Comparison of ENCODE assay signal across 8 cellular contexts in genomic region chr7:28408974-28409715, GRCh38. TPM values are rescaled to one million over a fixed set of nuclear protein-coding genes. Genes with fewer than 3 reads are reported as not detected.
DNase-seq lines count a peak whose midpoint lies in the region; ATAC-seq, FAIRE-seq and TF ChIP-seq lines count a peak whose summit lies in the region.

No MANE protein-coding gene starts in this region.

- peak overlapping the region; percentile 78 for H3K4me2 ChIP-seq in keratinocyte (ENCODE audit: control insufficient read depth, extremely low read depth, insufficient read depth, low read depth, low read length)

- peak overlapping the region; percentile 91 for H3K4me3 Mint-ChIP-seq in activated B cell treated with CpG ODN at 0.5 μM for 24 hours

- H3K4me1 ChIP-seq in ACC112 (ENCODE audit: control insufficient read depth, insufficient read depth, low read length, unreplicated experiment) (peaks cover 44% of the 10 kb centered on the region), keratinocyte (ENCODE audit: control insufficient read depth, extremely low read depth, insufficient read depth, low read length) (peaks cover 39% of the 10 kb centered on the region)

- peak overlapping the region; percentile 74 for H3K27ac Mint-ChIP-seq in activated B cell treated with CpG ODN at 0.5 μM for 24 hours

- peak overlapping the region; percentile 83 for H3K4me3 ChIP-seq in ACC112 (ENCODE audit: low read depth, low read length)
- peak overlapping the region; percentile 46 to 79 (median 48) for H3K4me3 ChIP-seq in keratinocyte (ENCODE audit: control insufficient read depth in 2 of 3, extremely low read depth in 1 of 3, insufficient read depth in 2 of 3, low read depth in 1 of 3, low read length in 3 of 3)

- H3K27ac ChIP-seq in ACC112 (ENCODE audit: low read depth, low read length) (peak overlapping the region; percentile 67), keratinocyte (ENCODE audit: control insufficient read depth, insufficient read depth, low read length) (no peak overlapping the region)

- peaks cover 37% of the 10 kb centered on the region for H3K4me1 Mint-ChIP-seq in activated B cell treated with CpG ODN at 0.5 μM for 24 hours

- H3K27me3 Mint-ChIP-seq in activated B cell treated with CpG ODN at 0.5 μM for 24 hours: peaks cover 45% of the 10 kb centered on the region

- H3K27me3 ChIP-seq in ACC112 (ENCODE audit: insufficient read depth, low read length) (no peaks in the 10 kb centered on the region), keratinocyte (ENCODE audit: control insufficient read depth, extremely low read depth, insufficient read depth, low read length) (peaks cover 22% of the 10 kb centered on the region)

- H3K79me2 ChIP-seq in ACC112 (ENCODE audit: control insufficient read depth, insufficient read depth, low read length, unreplicated experiment): no peaks in the 10 kb centered on the region
- H3K79me2 ChIP-seq in keratinocyte (ENCODE audit: control insufficient read depth, insufficient read depth, low read length): no peaks in the 10 kb centered on the region

- CTCF ChIA-PET in activated B cell treated with CpG ODN at 0.5 μM for 24 hours (lab: Charles Lee): no interaction called here

- H3K9me3 Mint-ChIP-seq in activated B cell treated with CpG ODN at 0.5 μM for 24 hours: no peaks in the 10 kb centered on the region

- no peak for TF ChIP-seq CTCF in activated B cell treated with CpG ODN at 0.5 μM for 24 hours (IDR thresholded peaks at IDR 0.05)
- TF ChIP-seq CTCF in keratinocyte (optimal IDR thresholded peaks at IDR 0.05 in 1 of 3, IDR thresholded peaks at IDR 0.05 in 1 of 3, conservative IDR thresholded peaks at IDR 0.05 in 1 of 3; ENCODE audit: extremely low read depth in 1 of 3, insufficient read depth in 2 of 3, low read length in 3 of 3): no peak

- DNase-seq in NCI-H2107 treated with DMSO at 0.1 percent for 48 hours (lab: John Stamatoyannopoulos, UW; ENCODE audit: unreplicated experiment) (peak; percentile 58), activated B cell treated with CpG ODN at 0.5 μM for 24 hours (peak; percentile 54), cerebellum (ENCODE audit: low spot score) (peak; percentile 98), keratinocyte (ENCODE audit: low read depth, low spot score) (peak; percentile 79), smooth muscle cell of the brain vasculature (ENCODE audit: low read depth, low spot score) (peak; percentile 76)

- FAIRE-seq in keratinocyte (lab: Jason Lieb, UNC): no peak

- no peaks in the 10 kb centered on the region for H3K9me1 ChIP-seq in keratinocyte (ENCODE audit: control insufficient read depth, extremely low read depth, insufficient read depth, low read length)

- peak; percentile 51 for ATAC-seq in GM21786 (IDR thresholded peaks at IDR 0.05; ENCODE audit: unreplicated experiment)
- ATAC-seq in activated B cell treated with CpG ODN at 0.5 μM for 24 hours (ENCODE audit: low read depth): peak; percentile 66
- no peak for ATAC-seq in HG03571 (IDR thresholded peaks at IDR 0.05; ENCODE audit: unreplicated experiment)

- H2AFZ ChIP-seq in ACC112 (ENCODE audit: low read length, unreplicated experiment) (no peak overlapping the region), keratinocyte (ENCODE audit: control insufficient read depth, low read length) (no peak overlapping the region)

- peaks cover 2% of the 10 kb centered on the region for H3K36me3 Mint-ChIP-seq in activated B cell treated with CpG ODN at 0.5 μM for 24 hours (ENCODE audit: low read depth)

- no peaks in the 10 kb centered on the region for H4K20me1 ChIP-seq in keratinocyte (ENCODE audit: control insufficient read depth, extremely low read depth, insufficient read depth, low read length)

- no peaks in the 10 kb centered on the region for H3K36me3 ChIP-seq in ACC112 (ENCODE audit: insufficient read depth, low read length)
- H3K36me3 ChIP-seq in keratinocyte (ENCODE audit: control insufficient read depth in 2 of 2, extremely low read depth in 1 of 2, insufficient read depth in 2 of 2, low read length in 2 of 2): no peaks in the 10 kb centered on the region

- intact Hi-C loops in activated B cell treated with CpG ODN at 0.5 μM for 24 hours (cut with micrococcal nuclease): no loop called here

- POLR2A ChIA-PET in activated B cell treated with CpG ODN at 0.5 μM for 24 hours (lab: Charles Lee): interaction anchor here (0.6 kb wide), 1 partner anchor 198 kb away, joined by 3 read pairs; no protein-coding TSS in a partner anchor

- H3K9ac ChIP-seq in keratinocyte (ENCODE audit: control insufficient read depth, extremely low read depth, insufficient read depth, low read length): peak overlapping the region; percentile 70

- dilution Hi-C loops in keratinocyte (cut with MboI; ENCODE audit: extremely low pct_ligation_motif_present, low sequenced_read_pairs): no loop called here

- H3K9me3 ChIP-seq in keratinocyte (ENCODE audit: control insufficient read depth, low read depth, low read length): no peaks in the 10 kb centered on the region

RNA-seq across cellular contexts. Expression of gene CREB5, which starts 3.2 kb away (rescaled TPM):
- 0.42 and 0.80 TPM in 2 replicates for total RNA-seq in activated B cell treated with CpG ODN at 0.5 μM for 24 hours
- 23.6 TPM for total RNA-seq in cerebellum
- polyA plus RNA-seq in keratinocyte: 4.3 to 7.9 TPM (median 4.6 TPM) in 3 replicates
- polyA plus RNA-seq in keratinocyte (2011; ENCODE audit: low read depth): 1.2 TPM
- polyA plus RNA-seq in keratinocyte (2011; cell fraction: cytosol; rRNA removed): 4.1 and 5.4 TPM in 2 replicates
- 18.1 and 20.9 TPM in 2 replicates for polyA plus RNA-seq in keratinocyte (2011; cell fraction: nucleus; rRNA removed)
- polyA plus RNA-seq in keratinocyte (2012; ENCODE audit: low replicate concordance): 3.2 and 3.4 TPM in 2 replicates
- polyA minus RNA-seq in keratinocyte: 14.1 to 30.0 TPM (median 18.6 TPM) in 3 replicates
- 5.0 TPM for polyA minus RNA-seq in keratinocyte (2011; cell fraction: cytosol; rRNA and poly(A)+ RNA removed)
- polyA minus RNA-seq in keratinocyte (2011; cell fraction: nucleus; rRNA and poly(A)+ RNA removed): 23.1 and 37.5 TPM in 2 replicates

Comparison
In these comparisons a context has a peak if more than half of its experiments do, and no peak if none do; other contexts are left out.
1. RNA of gene CREB5, which starts 3.2 kb away (total RNA-seq): 23.6 TPM in cerebellum (single experiment); 0.42 to 0.80 TPM in activated B cell treated with CpG ODN at 0.5 μM for 24 hours; every median in the first group is over 10 times any median in the second.
2. Peak in every context shown above with its lines, with median percentiles within 50 percentile points of each other: DNase-seq.